Comparison of ENCODE assay signal across 34 cellular contexts in the genomic region with DNA sequence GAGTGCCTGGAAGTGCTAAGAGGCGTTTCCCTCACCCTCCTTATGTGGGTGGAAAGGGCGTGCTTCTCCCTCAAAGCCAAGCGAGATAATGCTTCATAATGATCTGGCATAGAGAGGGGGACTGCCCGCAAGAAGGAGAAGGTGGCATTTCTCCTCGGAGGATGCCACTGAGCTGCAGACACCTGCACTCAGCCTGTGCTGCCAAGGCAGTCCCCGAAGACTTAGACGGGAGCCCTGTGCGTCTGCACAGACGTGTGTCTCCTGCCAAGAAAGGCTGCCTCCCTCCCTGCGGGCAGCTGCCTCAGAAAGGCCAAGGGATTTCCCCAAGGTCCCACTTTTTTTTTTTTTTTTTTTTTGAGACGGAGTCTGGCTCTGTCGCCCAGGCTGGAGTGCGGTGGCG. TPM values are rescaled to one million over a fixed set of nuclear protein-coding genes. Genes with fewer than 3 reads are reported as not detected.
"Had no signal": no experiment of that assay in that cellular context is flagged by ENCODE, and none has a peak within 500 bp of the region (broad histone marks: within the 10 kb centered on the region; RNA-seq: fewer than 3 reads in every experiment).

No MANE protein-coding gene starts in this region.

- H3K79me2 ChIP-seq: hepatocyte had no signal

- H3K4me1 ChIP-seq: gastrocnemius medialis, right lobe of liver, vagina had no signal

- H3K4me2 ChIP-seq: hepatocyte had no signal

- H2AFZ ChIP-seq: hepatocyte had no signal

- H3K27ac ChIP-seq: brain microvascular endothelial cell, coronary artery, dorsolateral prefrontal cortex, gastrocnemius medialis, hepatocyte, right lobe of liver, skin epidermis, vagina had no signal

- H3K27me3 ChIP-seq: brain microvascular endothelial cell, gastrocnemius medialis, hepatocyte, right lobe of liver, vagina had no signal

- H3K4me3 ChIP-seq: coronary artery, dorsolateral prefrontal cortex, gastrocnemius medialis, hepatocyte, right lobe of liver, skin epidermis, vagina had no signal

- DNase-seq: activated CD4-positive, alpha-beta T cell treated with anti-CD3 and anti-CD28 coated beads for 36 hours; activated CD4-positive, CD25-positive, alpha-beta regulatory T cell; activated CD8-positive, alpha-beta memory T cell treated with anti-CD3 and anti-CD28 coated beads, Interleukin-2, amount 50 U/mL, for 48 hours; activated gamma-delta T cell treated with Interleukin-2 at 50 U/mL for 16 hours; activated naive CD4-positive, alpha-beta T cell treated with anti-CD3 and anti-CD28 coated beads, Interleukin-2, amount 50 U/mL, for 16 hours; activated T-cell treated with anti-CD3 and anti-CD28 coated beads, Interleukin-2, amount 50 U/mL, for 24 hours; amniotic stem cell; brain microvascular endothelial cell; effector memory CD4-positive, alpha-beta T cell; erythroblast; gastrocnemius medialis; islet precursor cell; left ventricle myocardium superior; midbrain; right lobe of liver; stimulated activated CD4-positive, alpha-beta T cell treated with anti-CD3 and anti-CD28 coated beads, Interleukin-12 subunit alpha, Interleukin-12 subunit beta, amount 100 ng/mL, for 4 hours; stimulated activated CD4-positive, alpha-beta T cell treated with anti-CD3 and anti-CD28 coated beads, Interleukin-4, amount 100 ng/mL, for 1 hour had no signal

- H3K9me3 ChIP-seq: gastrocnemius medialis, right lobe of liver, vagina had no signal

- ATAC-seq: activated CD4-positive, alpha-beta T cell treated with anti-CD3 and anti-CD28 coated beads for 36 hours; gastrocnemius medialis; left ventricle myocardium superior; naive thymus-derived CD8-positive, alpha-beta T cell; right lobe of liver had no signal

- H3K36me3 ChIP-seq: brain microvascular endothelial cell, gastrocnemius medialis, right lobe of liver, vagina had no signal

RNA-seq across cellular contexts. Expression of gene SPATA19, which starts 48.1 kb away (rescaled TPM):
- total RNA-seq: activated CD4-positive, alpha-beta T cell treated with anti-CD3 and anti-CD28 coated beads for 36 hours; activated CD8-positive, alpha-beta memory T cell treated with anti-CD3 and anti-CD28 coated beads for 36 hours; astrocyte; cardiac septum; cerebellum; gastrocnemius medialis; hepatocyte; left ventricle myocardium superior; lung microvascular endothelial cell; naive thymus-derived CD8-positive, alpha-beta T cell; neural crest cell; omental fat pad; posterior vena cava; renal cortical epithelial cell; right lobe of liver; subcutaneous adipose tissue; T-helper 1 cell treated with Interleukin-12 subunit alpha and Interleukin-12 subunit beta and Interleukin-4 antibody, amounts not matched to agents 30 ng/mL and 1 ng/mL, for 36 hours; vagina had no signal
- polyA plus RNA-seq: hepatocyte; naive thymus-derived CD8-positive, alpha-beta T cell had no signal
